10 cellular contexts compared by ENCODE assay signal in genomic region chr5:148320011-148320961, GRCh38. TPM values are rescaled to one million over a fixed set of nuclear protein-coding genes. Genes with fewer than 3 reads are reported as not detected.
DNase-seq lines count a peak whose midpoint lies in the region; ATAC-seq and TF ChIP-seq lines count a peak whose summit lies in the region.
"Not testable (repeated sequence)": the region's sequence is repeated elsewhere in the genome, so short reads cannot be mapped to it uniquely, and the experiment has no call there.
"Had no signal": no experiment of that assay in that cellular context is flagged by ENCODE, and none has a peak within 500 bp of the region (broad histone marks: within the 10 kb centered on the region; RNA-seq: fewer than 3 reads in every experiment).

No MANE protein-coding gene starts in this region.

- not testable (repeated sequence) for H3K9me3 Mint-ChIP-seq in WTC11; endodermal cell; progenitor cell of endocrine pancreas (ENCODE audit: low read depth)

- H3K27me3 Mint-ChIP-seq in WTC11 (ENCODE audit: low read depth) (peaks cover 41% of the 10 kb centered on the region), endodermal cell (ENCODE audit: insufficient read depth) (peaks cover 53% of the 10 kb centered on the region)
- H3K27me3 Mint-ChIP-seq in progenitor cell of endocrine pancreas: not testable (repeated sequence)

- CTCF ChIA-PET in WTC11 (lab: Charles Lee): not testable (repeated sequence)

- peak overlapping the region; percentile 90 for H3K4me3 Mint-ChIP-seq in WTC11
- H3K4me3 Mint-ChIP-seq in endodermal cell: peak overlapping the region; percentile 86
- peak overlapping the region; percentile 96 for H3K4me3 Mint-ChIP-seq in progenitor cell of endocrine pancreas (ENCODE audit: low read depth)

- TF ChIP-seq CTCF in WTC11 (IDR thresholded peaks at IDR 0.05); endodermal cell (conservative IDR thresholded peaks at IDR 0.05); progenitor cell of endocrine pancreas (IDR thresholded peaks at IDR 0.05; ENCODE audit: unreplicated experiment): not testable (repeated sequence)

- ATAC-seq in WTC11: peak; percentile 60

- H3K4me1 ChIP-seq in endodermal cell (ENCODE audit: control insufficient read depth, insufficient read depth, low read length); subcutaneous abdominal adipose tissue (ENCODE audit: control insufficient read depth in 5 of 5, insufficient read depth in 5 of 5, low read length in 5 of 5): not testable (repeated sequence)

- H3K27me3 ChIP-seq in endodermal cell (ENCODE audit: control insufficient read depth, insufficient read depth, low read length, poor library complexity, severe bottlenecking); subcutaneous abdominal adipose tissue (ENCODE audit: control insufficient read depth in 5 of 5, insufficient read depth in 4 of 5, low read length in 5 of 5): not testable (repeated sequence)

- not testable (repeated sequence) for H3K27ac ChIP-seq in endodermal cell (ENCODE audit: low read depth, low read length); subcutaneous abdominal adipose tissue (ENCODE audit: low read depth, low read length)

- DNase-seq in COR-L47 (lab: John Stamatoyannopoulos, UW) (peak; percentile 58), NCI-H2227 (lab: John Stamatoyannopoulos, UW; ENCODE audit: unreplicated experiment) (peak; percentile 75), WTC11 (ENCODE audit: low spot score) (peak; percentile 29), endodermal cell (peak; percentile 59), left kidney (ENCODE audit: low read depth, low spot score) (peak; percentile 30), progenitor cell of endocrine pancreas (ENCODE audit: low spot score, unreplicated experiment) (peak; percentile 8)
- peak; percentile 10 for DNase-seq in activated naive CD4-positive, alpha-beta T cell treated with anti-CD3 and anti-CD28 coated beads, Interleukin-2, amount 50 U/mL, for 16 hours

- H3K4me1 Mint-ChIP-seq in WTC11; endodermal cell; progenitor cell of endocrine pancreas (ENCODE audit: low read depth): not testable (repeated sequence)

- H3K27ac Mint-ChIP-seq in WTC11: not testable (repeated sequence)
- H3K27ac Mint-ChIP-seq in endodermal cell: peak overlapping the region; percentile 97
- H3K27ac Mint-ChIP-seq in progenitor cell of endocrine pancreas: peak overlapping the region; percentile 98

- not testable (repeated sequence) for H3K9me3 ChIP-seq in endodermal cell (ENCODE audit: control insufficient read depth, low read length); subcutaneous abdominal adipose tissue (ENCODE audit: control insufficient read depth in 5 of 5, low read length in 5 of 5)

- WGBS in endodermal cell (ENCODE audit: insufficient coverage in 1 of 2, insufficient read length in 1 of 2), 2 experiments: 38 to 44% methylated on average over 13 to 38 of the region's 42 CpGs

- not testable (repeated sequence) for H3K36me3 ChIP-seq in endodermal cell (ENCODE audit: control insufficient read depth, insufficient read depth, low read length); subcutaneous abdominal adipose tissue (ENCODE audit: control insufficient read depth in 5 of 5, insufficient read depth in 5 of 5, low read length in 5 of 5)

- not testable (repeated sequence) for H3K36me3 Mint-ChIP-seq in WTC11; endodermal cell (ENCODE audit: low read depth); progenitor cell of endocrine pancreas (ENCODE audit: insufficient read depth)

- H3K4me3 ChIP-seq in endodermal cell (ENCODE audit: low read length) (peak overlapping the region; percentile 73), subcutaneous abdominal adipose tissue (ENCODE audit: low read depth in 1 of 5, low read length in 5 of 5) (peak overlapping the region in 4 of 5 donors; percentile 15 to 53 (median 44))

- not testable (repeated sequence) for H3K9ac ChIP-seq in endodermal cell (ENCODE audit: extremely low read depth, low read length, poor library complexity, severe bottlenecking); subcutaneous abdominal adipose tissue (ENCODE audit: low read length in 5 of 5)

- POLR2A ChIA-PET in WTC11 (lab: Charles Lee): not testable (repeated sequence)

TF ChIP-seq in WTC11, 78 proteins besides CTCF, POLR2A, EP300 and RAD21:
- TF ChIP-seq USF1 (CRISPR knock-in tag; IDR thresholded peaks at IDR 0.05) (peak; percentile 92), FOXK1 (CRISPR knock-in tag; IDR thresholded peaks at IDR 0.05) (0 out of 2 replicates have a peak, but pooled peaks have one; percentile 1)
- TF ChIP-seq, protein P1, sequence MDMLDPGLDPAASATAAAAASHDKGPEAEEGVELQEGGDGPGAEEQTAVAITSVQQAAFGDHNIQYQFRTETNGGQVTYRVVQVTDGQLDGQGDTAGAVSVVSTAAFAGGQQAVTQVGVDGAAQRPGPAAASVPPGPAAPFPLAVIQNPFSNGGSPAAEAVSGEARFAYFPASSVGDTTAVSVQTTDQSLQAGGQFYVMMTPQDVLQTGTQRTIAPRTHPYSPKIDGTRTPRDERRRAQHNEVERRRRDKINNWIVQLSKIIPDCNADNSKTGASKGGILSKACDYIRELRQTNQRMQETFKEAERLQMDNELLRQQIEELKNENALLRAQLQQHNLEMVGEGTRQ (CRISPR knock-in tag; IDR thresholded peaks at IDR 0.05): peak; percentile 92

RNA-seq across cellular contexts. Expression of gene SPINK7, which starts 8.1 kb away (rescaled TPM):
- total RNA-seq in WTC11 (2021): not detected in 3 replicates
- not detected for total RNA-seq in endodermal cell
- polyA plus RNA-seq in endodermal cell (2013, experiment 1 of 2): not detected
- polyA plus RNA-seq in endodermal cell (2013, experiment 2 of 2): not detected
- not detected in 2 replicates for total RNA-seq in progenitor cell of endocrine pancreas
- total RNA-seq: dermis microvascular lymphatic vessel endothelial cell, testis had no signal

RNA-seq across cellular contexts. Expression of gene SPINK9, which starts 15.1 kb away (rescaled TPM):
- not detected in 3 replicates for total RNA-seq in WTC11 (2021)
- not detected for total RNA-seq in endodermal cell
- polyA plus RNA-seq in endodermal cell (2013, experiment 1 of 2): not detected
- polyA plus RNA-seq in endodermal cell (2013, experiment 2 of 2): not detected
- total RNA-seq in progenitor cell of endocrine pancreas: not detected in 2 replicates
- total RNA-seq: dermis microvascular lymphatic vessel endothelial cell, testis had no signal

RNA-seq across cellular contexts. Expression of gene SPINK13, which starts 51.7 kb away (rescaled TPM):
- total RNA-seq in WTC11 (2021): 0.17 TPM in 1 of 3 replicates, not detected in the others
- not detected for total RNA-seq in endodermal cell
- not detected for polyA plus RNA-seq in endodermal cell (2013, experiment 1 of 2)
- not detected for polyA plus RNA-seq in endodermal cell (2013, experiment 2 of 2)
- not detected in 2 replicates for total RNA-seq in progenitor cell of endocrine pancreas
- total RNA-seq: dermis microvascular lymphatic vessel endothelial cell had no signal

Comparison
In these comparisons a context has a peak if more than half of its experiments do, and no peak if none do; other contexts are left out.
1. DNase-seq: peak in every context shown above with its lines; median percentile 75 in NCI-H2227; 59 in endodermal cell; 58 in COR-L47; 30 in left kidney; 29 in WTC11; 10 in activated naive CD4-positive, alpha-beta T cell treated with anti-CD3 and anti-CD28 coated beads, Interleukin-2, amount 50 U/mL, for 16 hours; 8 in progenitor cell of endocrine pancreas.